In the genomic region with DNA sequence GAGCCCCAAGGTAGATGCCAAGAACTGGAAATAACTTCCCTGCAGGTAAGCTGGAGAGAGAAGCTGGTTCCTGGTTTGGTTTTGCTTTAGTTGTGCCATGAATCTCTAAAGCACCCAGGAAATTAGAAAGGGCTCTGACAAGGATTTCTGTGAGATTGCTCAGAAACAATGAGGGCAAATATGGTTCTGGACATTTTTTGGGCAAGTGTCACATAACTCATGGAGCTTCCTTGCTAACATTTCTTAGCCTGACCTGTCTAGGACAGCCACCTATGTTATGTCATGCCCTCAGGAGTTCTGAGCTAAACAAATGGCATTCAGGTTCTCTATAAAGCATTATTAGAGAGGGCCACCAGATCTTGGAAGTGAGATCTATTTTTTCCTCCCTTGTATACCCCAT, we compare ENCODE assay signal across 9 cellular contexts.
"Had no signal": no experiment of that assay in that cellular context is flagged by ENCODE, and none has a peak within 500 bp of the region (broad histone marks: within the 10 kb centered on the region; RNA-seq: fewer than 3 reads in every experiment).

No MANE protein-coding gene starts in this region.

- H3K27ac ChIP-seq: GM23248 had no signal

- DNase-seq: GM23248, GOT3, H7, HFFc6, IMR-90 had no signal

- H3K36me3 ChIP-seq: HAP-1 had no signal

- H3K4me1 ChIP-seq: HAP-1 had no signal

- H3K4me3 Mint-ChIP-seq: HFFc6 had no signal

- H2AFZ ChIP-seq: GM23248 had no signal

- FAIRE-seq: HTR-8/SVneo, K562 had no signal

- H3K27ac Mint-ChIP-seq: HFFc6 had no signal

- H3K9me3 ChIP-seq: HAP-1 had no signal

- ATAC-seq: HCT116, K562 had no signal

- H3K9ac ChIP-seq: GM23248 had no signal

- H3K4me3 ChIP-seq: GM23248, HAP-1, K562 had no signal

- H3K9me3 Mint-ChIP-seq: HFFc6 had no signal
